9 cellular contexts compared by ENCODE assay signal in the genomic region with DNA sequence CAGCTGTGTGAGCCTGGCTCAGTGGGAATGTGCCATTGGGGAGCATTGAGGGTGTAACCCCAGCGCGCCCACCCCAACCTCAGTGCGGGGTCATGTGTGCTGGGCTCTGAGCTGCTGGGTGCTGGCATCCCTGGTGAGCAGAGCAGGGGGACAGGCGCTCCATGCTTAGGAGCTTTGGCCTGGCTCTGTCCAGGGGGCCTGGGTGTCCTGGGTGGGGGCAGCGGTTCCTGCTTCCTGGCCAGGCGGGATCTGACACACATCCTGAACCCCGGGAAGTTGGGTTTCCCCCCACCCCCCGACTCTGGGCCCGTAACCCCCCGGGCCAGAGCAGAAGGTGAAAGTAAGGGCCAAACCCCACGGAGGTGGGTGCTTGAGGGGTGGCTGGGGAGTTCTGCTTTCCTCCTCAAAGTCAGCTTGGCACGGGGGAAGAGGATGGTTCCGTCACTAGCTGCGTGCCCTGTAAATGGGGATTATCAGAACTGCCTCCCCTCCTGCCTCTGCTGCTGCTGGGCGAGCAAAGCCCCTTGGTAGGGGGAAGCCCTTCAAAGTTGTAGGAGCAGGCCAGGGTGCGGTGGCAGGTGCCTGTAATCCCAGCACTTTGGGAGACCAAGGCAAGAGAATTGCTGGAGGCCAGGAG. TPM values are rescaled to one million over a fixed set of nuclear protein-coding genes. Genes with fewer than 3 reads are reported as not detected.
DNase-seq lines count a peak whose midpoint lies in the region; ATAC-seq and TF ChIP-seq lines count a peak whose summit lies in the region.
"Had no signal": no experiment of that assay in that cellular context is flagged by ENCODE, and none has a peak within 500 bp of the region (broad histone marks: within the 10 kb centered on the region; RNA-seq: fewer than 3 reads in every experiment).

No MANE protein-coding gene starts in this region.

- H3K4me3 ChIP-seq in KMS-11 (IDR thresholded peaks at IDR 0.05; ENCODE audit: insufficient read depth, low read depth, low read length), result no peak overlapping the region
- peak overlapping the region; percentile 40 to 50 for H3K4me3 ChIP-seq in duodenal mucosa (ENCODE audit: low read depth in 1 of 2, low read length in 2 of 2)
- peak overlapping the region in 1 of 2 experiments; percentile 80 for H3K4me3 ChIP-seq in mesenchymal stem cell (ENCODE audit: insufficient read depth in 1 of 2, low read depth in 1 of 2, low read length in 2 of 2)
- peak overlapping the region; percentile 82 for H3K4me3 ChIP-seq in suprapubic skin

- no peak overlapping the region for H3K4ac ChIP-seq in mesenchymal stem cell (ENCODE audit: low read depth in 1 of 2, low read length in 2 of 2)

- H3K9me3 Mint-ChIP-seq in CD4-positive, alpha-beta T cell, result no peaks in the 10 kb centered on the region

- no peak overlapping the region for H2AK5ac ChIP-seq in mesenchymal stem cell (ENCODE audit: low read length, severe bottlenecking)

- CTCF ChIA-PET in CD4-positive, alpha-beta T cell (lab: Charles Lee), result no interaction called here

- DNase-seq in mesenchymal stem cell (no peak), suprapubic skin (ENCODE audit: low spot score in 2 of 2) (no peak), caudate nucleus (lab: John Stamatoyannopoulos, UW) (no peak), NOMO-1 treated with DMSO at 0.1 percent for 48 hours (lab: John Stamatoyannopoulos, UW; ENCODE audit: unreplicated experiment) (no peak)
- no peak for DNase-seq in CD4-positive, alpha-beta T cell

- H3K79me1 ChIP-seq in mesenchymal stem cell (replicated peaks; ENCODE audit: low read length, poor library complexity, severe bottlenecking), result peaks cover 2% of the 10 kb centered on the region

- no peak for TF ChIP-seq POLR2A in suprapubic skin (IDR thresholded peaks at IDR 0.05)

- H4K8ac ChIP-seq in mesenchymal stem cell (ENCODE audit: low read length), result no peak overlapping the region

- TF ChIP-seq CTCF in KMS-11 (conservative IDR thresholded peaks at IDR 0.05; ENCODE audit: low read depth, low read length) (no peak), suprapubic skin (IDR thresholded peaks at IDR 0.05) (no peak)
- TF ChIP-seq CTCF in CD4-positive, alpha-beta T cell (IDR thresholded peaks at IDR 0.05), result no peak

- H2AFZ ChIP-seq in KMS-11 (ENCODE audit: low read depth) (no peak overlapping the region), mesenchymal stem cell (ENCODE audit: low read depth, low read length) (no peak overlapping the region)

- POLR2A ChIA-PET in CD4-positive, alpha-beta T cell (lab: Charles Lee), result no interaction called here

- peak overlapping the region in 1 of 2 experiments; percentile 21 for H3K14ac ChIP-seq in mesenchymal stem cell (ENCODE audit: low read length in 2 of 2)

- no peak overlapping the region for H2BK5ac ChIP-seq in mesenchymal stem cell (ENCODE audit: low read depth, low read length, poor library complexity, severe bottlenecking)

- H3K79me2 ChIP-seq in KMS-11 (ENCODE audit: insufficient read depth, low read depth), result no peaks in the 10 kb centered on the region

- intact Hi-C loops in CD4-positive, alpha-beta T cell (cut with DNase I, micrococcal nuclease), result no loop called here

- H3K36me3 Mint-ChIP-seq in CD4-positive, alpha-beta T cell (ENCODE audit: low read depth), result no peaks in the 10 kb centered on the region

- TF ChIP-seq EP300 in suprapubic skin (IDR thresholded peaks at IDR 0.05), result no peak

- H3K27ac ChIP-seq in KMS-11, result no peak overlapping the region
- H3K27ac ChIP-seq in duodenal mucosa (ENCODE audit: low read depth, low read length), result no peak overlapping the region
- H3K27ac ChIP-seq in mesenchymal stem cell (ENCODE audit: low read length, poor library complexity, severe bottlenecking), result no peak overlapping the region
- no peak overlapping the region for H3K27ac ChIP-seq in suprapubic skin
- no peak overlapping the region for H3K27ac ChIP-seq in CD4-positive, alpha-beta T cell (ENCODE audit: low read depth, low read length)
- no peak overlapping the region for H3K27ac ChIP-seq in caudate nucleus (ENCODE audit: low read depth, low read length)

- H3K36me3 ChIP-seq in KMS-11 (ENCODE audit: insufficient read depth) (no peaks in the 10 kb centered on the region), duodenal mucosa (ENCODE audit: control insufficient read depth in 1 of 2, insufficient read depth in 2 of 2, low read length in 2 of 2) (no peaks in the 10 kb centered on the region), mesenchymal stem cell (ENCODE audit: control insufficient read depth in 1 of 2, insufficient read depth in 2 of 2, low read depth in 1 of 2, low read length in 2 of 2) (peaks cover 21 to 25% of the 10 kb centered on the region in 2 experiments), suprapubic skin (no peaks in the 10 kb centered on the region)

- WGBS in mesenchymal stem cell, result 93% methylated on average over 16 of the region's 16 CpGs
- WGBS in suprapubic skin, result 91% methylated on average over 7 of the region's 16 CpGs

- H2BK120ac ChIP-seq in mesenchymal stem cell (ENCODE audit: low read depth, low read length), result no peak overlapping the region

- H2BK15ac ChIP-seq in mesenchymal stem cell (ENCODE audit: low read depth, poor library complexity, severe bottlenecking), result no peak overlapping the region

- H3K27me3 Mint-ChIP-seq in CD4-positive, alpha-beta T cell, result peaks cover 45% of the 10 kb centered on the region

- peak overlapping the region in 1 of 2 experiments; percentile 5 for H3K18ac ChIP-seq in mesenchymal stem cell (ENCODE audit: low read depth in 1 of 2, low read length in 2 of 2)

- H3K9ac ChIP-seq in KMS-11, result no peak overlapping the region
- H3K9ac ChIP-seq in duodenal mucosa (ENCODE audit: low read depth in 1 of 2, low read length in 2 of 2), result peak overlapping the region in 1 of 2 donors; percentile 32
- peak overlapping the region; percentile 81 for H3K9ac ChIP-seq in mesenchymal stem cell (ENCODE audit: low read length)

- H3K4me1 Mint-ChIP-seq in CD4-positive, alpha-beta T cell (ENCODE audit: low read depth), result no peaks in the 10 kb centered on the region

- H3K23ac ChIP-seq in mesenchymal stem cell (ENCODE audit: low read length in 2 of 2), result peak overlapping the region in 1 of 2 experiments; percentile 66

- H3K27me3 ChIP-seq in KMS-11 (ENCODE audit: insufficient read depth, low read depth), result no peaks in the 10 kb centered on the region; the same call in 1 of the 2 replicates
- peaks cover 2 to 6% of the 10 kb centered on the region in 2 donors for H3K27me3 ChIP-seq in duodenal mucosa (ENCODE audit: control insufficient read depth in 1 of 2, insufficient read depth in 2 of 2, low read length in 2 of 2)
- H3K27me3 ChIP-seq in mesenchymal stem cell (ENCODE audit: control insufficient read depth in 1 of 2, insufficient read depth in 1 of 2, low read length in 2 of 2), result peaks cover 5 to 18% of the 10 kb centered on the region in 2 experiments
- H3K27me3 ChIP-seq in suprapubic skin, result no peaks in the 10 kb centered on the region
- H3K27me3 ChIP-seq in CD4-positive, alpha-beta T cell (ENCODE audit: control insufficient read depth, insufficient read depth, low read length), result peaks cover 37% of the 10 kb centered on the region

- no peak overlapping the region for H3K4me3 Mint-ChIP-seq in CD4-positive, alpha-beta T cell

- ATAC-seq in CD4-positive, alpha-beta T cell (ENCODE audit: poor library complexity), result no peak
- no peak for ATAC-seq in HG03520 (IDR thresholded peaks at IDR 0.05; ENCODE audit: unreplicated experiment)

- no peaks in the 10 kb centered on the region for H4K20me1 ChIP-seq in KMS-11 (ENCODE audit: insufficient read depth)

- H3K27ac Mint-ChIP-seq in CD4-positive, alpha-beta T cell, result no peak overlapping the region

- H3K9me3 ChIP-seq in duodenal mucosa (ENCODE audit: control insufficient read depth in 1 of 2, low read length in 2 of 2), result no peaks in the 10 kb centered on the region
- no peaks in the 10 kb centered on the region for H3K9me3 ChIP-seq in mesenchymal stem cell (ENCODE audit: control insufficient read depth, low read length)
- H3K9me3 ChIP-seq in suprapubic skin, result no peaks in the 10 kb centered on the region
- H3K9me3 ChIP-seq in CD4-positive, alpha-beta T cell (ENCODE audit: control insufficient read depth, low read length), result no peaks in the 10 kb centered on the region

- H3K4me1 ChIP-seq in KMS-11 (ENCODE audit: low read depth, poor library complexity, severe bottlenecking) (no peaks in the 10 kb centered on the region), duodenal mucosa (ENCODE audit: control insufficient read depth in 1 of 2, insufficient read depth in 2 of 2, low read length in 2 of 2) (peaks cover 0 to 11% of the 10 kb centered on the region in 2 donors), mesenchymal stem cell (ENCODE audit: control insufficient read depth, insufficient read depth, low read depth, low read length) (peaks cover 17% of the 10 kb centered on the region), suprapubic skin (peaks cover 11% of the 10 kb centered on the region)

- H3K4me2 ChIP-seq in KMS-11 (peak overlapping the region; percentile 48; the same call in 1 of the 2 replicates), mesenchymal stem cell (ENCODE audit: low read length, poor library complexity, severe bottlenecking) (no peak overlapping the region)

- no peak overlapping the region for H2BK12ac ChIP-seq in mesenchymal stem cell (ENCODE audit: low read length in 2 of 2)

- H4K91ac ChIP-seq in mesenchymal stem cell (ENCODE audit: low read length), result peak overlapping the region; percentile 25

RNA-seq across cellular contexts. Expression of gene LRP3, which starts 1.7 kb away (rescaled TPM):
- polyA plus RNA-seq in mesenchymal stem cell (2013, experiment 1 of 2), result 27.7 TPM
- 25.6 TPM for polyA plus RNA-seq in mesenchymal stem cell (2013, experiment 2 of 2)
- total RNA-seq in suprapubic skin, result 10 to 100 TPM in 3 of 4 donors, 1 to 10 TPM in 1; 9.8 to 17.1 (median 14.0) TPM
- under 1 TPM in 1 of 2 experiments, not detected in 1; 0.11 TPM for total RNA-seq in CD4-positive, alpha-beta T cell

RNA-seq across cellular contexts. Expression of gene SLC7A10, which starts 29.8 kb away (rescaled TPM):
- 0.14 TPM for polyA plus RNA-seq in mesenchymal stem cell (2013, experiment 1 of 2)
- 0.18 TPM for polyA plus RNA-seq in mesenchymal stem cell (2013, experiment 2 of 2)
- under 1 TPM in 2 of 4 donors, not detected in 2; 0.38 to 0.93 TPM for total RNA-seq in suprapubic skin
- total RNA-seq in CD4-positive, alpha-beta T cell, result not detected
- total RNA-seq: activated CD8-positive, alpha-beta memory T cell treated with anti-CD3 and anti-CD28 coated beads for 36 hours had no signal

Comparison
In these comparisons a context has a peak if more than half of its experiments do, and no peak if none do; other contexts are left out.
1. RNA of gene LRP3, which starts 1.7 kb away (total RNA-seq): 9.8 to 17.1 TPM in suprapubic skin; 0.11 TPM in CD4-positive, alpha-beta T cell; every median in the first group is over 4 times any median in the second.